ENCODE assay signal across 9 cellular contexts in the genomic region with DNA sequence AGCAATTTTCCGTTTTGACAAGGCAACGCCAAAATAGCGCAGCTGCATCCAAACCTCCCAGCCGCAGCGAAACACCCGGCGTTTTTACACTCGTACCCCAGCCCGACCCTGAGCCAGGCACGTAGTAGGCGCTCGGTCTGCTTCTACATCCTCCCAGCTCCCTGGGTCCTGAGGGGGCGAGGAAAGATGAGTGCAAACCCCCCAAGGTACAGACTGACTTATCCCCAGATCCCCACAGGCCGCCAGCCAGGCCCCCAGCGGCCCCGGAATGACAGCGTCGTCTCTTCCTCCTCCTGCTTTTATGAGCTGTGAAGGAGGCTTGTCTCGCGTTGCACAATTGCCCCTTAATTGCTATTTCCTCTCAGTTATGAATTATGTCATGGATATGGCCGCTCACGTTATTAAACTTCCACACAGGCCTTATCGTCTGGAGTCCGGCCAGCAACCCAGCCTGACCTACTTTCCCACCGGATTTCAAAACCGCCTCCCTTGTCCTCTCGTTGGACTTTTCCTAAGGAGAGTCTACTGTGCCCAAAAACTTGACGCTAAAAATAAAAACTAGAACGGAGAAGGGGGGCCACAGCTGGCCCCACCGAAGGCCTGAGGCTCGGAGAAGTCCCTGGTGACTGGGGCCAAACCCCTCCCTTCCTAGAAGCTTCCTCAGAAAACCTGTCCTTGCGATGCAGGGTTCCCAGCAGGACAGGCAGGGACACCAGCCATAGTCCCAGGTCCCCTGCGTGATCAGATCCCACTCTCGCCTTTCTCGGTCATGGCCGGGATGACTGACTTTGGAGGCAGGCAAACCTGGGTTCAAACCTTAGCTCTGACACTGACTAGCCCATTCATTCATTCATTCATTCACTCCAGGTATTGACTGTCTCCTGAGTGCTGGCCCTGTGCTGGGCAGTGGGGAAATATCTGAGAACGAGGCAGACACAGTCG.
DNase-seq lines count a peak whose midpoint lies in the region; ATAC-seq and TF ChIP-seq lines count a peak whose summit lies in the region.
"Had no signal": no experiment of that assay in that cellular context is flagged by ENCODE, and none has a peak within 500 bp of the region (broad histone marks: within the 10 kb centered on the region; RNA-seq: fewer than 3 reads in every experiment).

No MANE protein-coding gene starts in this region.

- no peaks in the 10 kb centered on the region for H3K36me3 Mint-ChIP-seq in HFFc6 (ENCODE audit: low read depth)
- H3K36me3 Mint-ChIP-seq: activated naive CD8-positive, alpha-beta T cell had no signal

- H3F3A ChIP-seq in smooth muscle cell (ENCODE audit: low read depth): no peaks in the 10 kb centered on the region

- H3K4me1 Mint-ChIP-seq in HFFc6 (ENCODE audit: low read depth): peaks cover 45% of the 10 kb centered on the region

- H3K27me3 ChIP-seq in left ventricle myocardium inferior (ENCODE audit: low read depth): no peaks in the 10 kb centered on the region
- H3K27me3 ChIP-seq in smooth muscle cell (ENCODE audit: low read depth): no peaks in the 10 kb centered on the region

- no peaks in the 10 kb centered on the region for H3K36me3 ChIP-seq in SK-N-MC (ENCODE audit: insufficient read depth, low read length)
- no peaks in the 10 kb centered on the region for H3K36me3 ChIP-seq in left ventricle myocardium inferior
- H3K36me3 ChIP-seq in smooth muscle cell (ENCODE audit: low read depth): no peaks in the 10 kb centered on the region

- H3K4me3 Mint-ChIP-seq in HFFc6: peak overlapping the region; percentile 79
- H3K4me3 Mint-ChIP-seq: activated naive CD8-positive, alpha-beta T cell had no signal

- no peak overlapping the region for H3K27ac ChIP-seq in SK-N-MC
- H3K27ac ChIP-seq in left ventricle myocardium inferior (replicated peaks): peak overlapping the region; percentile 88
- peak overlapping the region; percentile 48 for H3K27ac ChIP-seq in smooth muscle cell (ENCODE audit: low read depth)

- DNase-seq in HFFc6 (peak; percentile 83), SK-N-MC (ENCODE audit: low read depth, low spot score) (peak; percentile 63), left ventricle myocardium inferior (peak; percentile 93), smooth muscle cell (lab: John Stamatoyannopoulos, UW; ENCODE audit: unreplicated experiment) (peak; percentile 80), HuH-7.5 (ENCODE audit: low spot score) (no peak)

- intact Hi-C loops in left ventricle myocardium inferior (cut with micrococcal nuclease): no loop called here

- peak overlapping the region; percentile 82 for H3K27ac Mint-ChIP-seq in HFFc6
- H3K27ac Mint-ChIP-seq: activated naive CD8-positive, alpha-beta T cell had no signal

- H3K9ac ChIP-seq in SK-N-MC (ENCODE audit: insufficient read length): no peak overlapping the region
- H3K9ac ChIP-seq in smooth muscle cell (ENCODE audit: low read depth): no peak overlapping the region

- no peaks in the 10 kb centered on the region for H3K9me3 Mint-ChIP-seq in HFFc6

- no peak overlapping the region for H2AFZ ChIP-seq in smooth muscle cell (ENCODE audit: low read depth)

- H3K27me3 Mint-ChIP-seq in HFFc6 (ENCODE audit: insufficient read depth): peaks cover 5% of the 10 kb centered on the region

- peaks cover 33% of the 10 kb centered on the region for H3K4me1 ChIP-seq in left ventricle myocardium inferior
- H3K4me1 ChIP-seq in smooth muscle cell (ENCODE audit: low read depth): no peaks in the 10 kb centered on the region

- H3K4me3 ChIP-seq in SK-N-MC (peak overlapping the region; percentile 69), left ventricle myocardium inferior (peak overlapping the region; percentile 56), smooth muscle cell (no peak overlapping the region)

- H3K79me2 ChIP-seq in smooth muscle cell (ENCODE audit: low read depth): no peaks in the 10 kb centered on the region

- peak overlapping the region; percentile 51 for H3K4me2 ChIP-seq in smooth muscle cell

- H4K20me1 ChIP-seq in smooth muscle cell (ENCODE audit: low read depth): no peaks in the 10 kb centered on the region

- TF ChIP-seq CTCF in HFFc6 (IDR thresholded peaks at IDR 0.05): 0 out of 2 replicates have a peak, but pooled peaks have one; percentile 8
- TF ChIP-seq CTCF in left ventricle myocardium inferior (IDR thresholded peaks at IDR 0.05; ENCODE audit: borderline replicate concordance): no peak
- TF ChIP-seq CTCF in smooth muscle cell (IDR thresholded peaks at IDR 0.05; ENCODE audit: borderline replicate concordance, insufficient read depth, poor library complexity, severe bottlenecking): no peak

- no peak for ATAC-seq in GM18498 (IDR thresholded peaks at IDR 0.05; ENCODE audit: unreplicated experiment)
- no peak for ATAC-seq in activated CD4-positive, CD25-positive, alpha-beta regulatory T cell treated with anti-CD3 and anti-CD28 coated beads, Interleukin-2, amount 50 U/mL, for 24 hours
- no peak for ATAC-seq in HG03378 (IDR thresholded peaks at IDR 0.05; ENCODE audit: unreplicated experiment)

- 49% methylated on average over 38 of the region's 38 CpGs for WGBS in smooth muscle cell (ENCODE audit: low lambda C conversion rate)

- H3K9me3 ChIP-seq in SK-N-MC (ENCODE audit: low read depth, low read length): no peaks in the 10 kb centered on the region
- H3K9me3 ChIP-seq in left ventricle myocardium inferior (replicated peaks): no peaks in the 10 kb centered on the region
- H3K9me3 ChIP-seq in smooth muscle cell (replicated peaks; ENCODE audit: low read depth): no peaks in the 10 kb centered on the region
